8 cellular contexts compared by ENCODE assay signal in the genomic region with DNA sequence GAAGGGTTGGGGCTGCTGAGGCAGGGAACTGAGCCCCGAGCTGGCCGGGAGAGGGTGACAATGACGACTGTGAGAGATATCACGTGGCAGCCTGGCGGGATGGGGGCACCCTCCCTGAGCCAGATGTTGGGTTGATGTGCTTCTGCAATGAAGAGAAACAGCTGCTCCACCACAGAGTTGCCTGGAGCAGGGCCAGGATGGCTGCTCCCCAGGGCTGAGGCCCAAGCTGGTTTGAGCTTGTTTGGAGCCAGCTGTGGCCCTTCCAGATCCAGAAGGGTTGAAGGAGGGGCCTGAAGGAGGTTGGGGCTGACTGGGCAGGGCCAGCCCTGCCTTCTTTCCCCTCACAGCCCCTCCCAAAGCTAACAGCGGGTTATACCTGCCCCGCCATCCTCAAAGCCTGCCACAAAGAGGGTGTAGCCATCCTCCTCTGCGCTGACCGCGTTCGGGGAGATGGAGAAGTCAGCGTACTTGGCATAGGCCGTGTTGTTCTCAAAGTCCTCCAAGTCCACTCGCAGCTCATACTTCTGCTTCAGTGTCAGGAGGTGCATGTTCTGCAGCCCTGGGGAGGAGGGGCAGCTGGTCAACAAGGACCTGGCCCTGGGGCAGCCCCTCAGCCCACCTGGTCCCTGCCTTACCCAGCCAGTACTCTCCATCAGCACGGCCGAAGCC. TPM values are rescaled to one million over a fixed set of nuclear protein-coding genes. Genes with fewer than 3 reads are reported as not detected.
DNase-seq lines count a peak whose midpoint lies in the region; ATAC-seq and TF ChIP-seq lines count a peak whose summit lies in the region.

No MANE protein-coding gene starts in this region.

- TF ChIP-seq CTCF in Peyer's patch (IDR thresholded peaks at IDR 0.05) (no peak), foreskin keratinocyte (conservative IDR thresholded peaks at IDR 0.05) (no peak), progenitor cell of endocrine pancreas (IDR thresholded peaks at IDR 0.05; ENCODE audit: unreplicated experiment) (no peak)

- no peak overlapping the region for H3K4me3 Mint-ChIP-seq in progenitor cell of endocrine pancreas (ENCODE audit: low read depth)
- H3K4me3 Mint-ChIP-seq in activated naive CD4-positive, alpha-beta T cell treated with anti-CD3 and anti-CD28 coated beads, Interleukin-2, amount 10 ng/mL, durations not matched to agents 7 days and 5 days, result no peak overlapping the region

- CTCF ChIA-PET in activated naive CD4-positive, alpha-beta T cell treated with anti-CD3 and anti-CD28 coated beads, Interleukin-2, amount 10 ng/mL, durations not matched to agents 7 days and 5 days (lab: Charles Lee), result no interaction called here

- H3K36me3 Mint-ChIP-seq in progenitor cell of endocrine pancreas (ENCODE audit: insufficient read depth), result peaks cover 15% of the 10 kb centered on the region
- H3K36me3 Mint-ChIP-seq in activated naive CD4-positive, alpha-beta T cell treated with anti-CD3 and anti-CD28 coated beads, Interleukin-2, amount 10 ng/mL, durations not matched to agents 7 days and 5 days, result peaks cover 46% of the 10 kb centered on the region

- TF ChIP-seq POLR2A in Peyer's patch (IDR thresholded peaks at IDR 0.05), result no peak

- no peaks in the 10 kb centered on the region for H3K9me3 Mint-ChIP-seq in progenitor cell of endocrine pancreas (ENCODE audit: low read depth)
- no peaks in the 10 kb centered on the region for H3K9me3 Mint-ChIP-seq in activated naive CD4-positive, alpha-beta T cell treated with anti-CD3 and anti-CD28 coated beads, Interleukin-2, amount 10 ng/mL, durations not matched to agents 7 days and 5 days

- peak overlapping the region in 1 of 4 donors; percentile 14 for H3K4me3 ChIP-seq in Peyer's patch

- H3K9me3 ChIP-seq in Peyer's patch, result no peaks in the 10 kb centered on the region

- H3K27me3 ChIP-seq in Peyer's patch (no peaks in the 10 kb centered on the region), foreskin keratinocyte (no peaks in the 10 kb centered on the region)

- peaks cover 16% of the 10 kb centered on the region for H3K4me1 Mint-ChIP-seq in progenitor cell of endocrine pancreas (ENCODE audit: low read depth)
- peaks cover 12% of the 10 kb centered on the region for H3K4me1 Mint-ChIP-seq in activated naive CD4-positive, alpha-beta T cell treated with anti-CD3 and anti-CD28 coated beads, Interleukin-2, amount 10 ng/mL, durations not matched to agents 7 days and 5 days

- H3K4me1 ChIP-seq in Peyer's patch (peaks cover 0 to 68% (median 7%) of the 10 kb centered on the region in 4 donors), foreskin keratinocyte (peaks cover 5% of the 10 kb centered on the region)

- H3K36me3 ChIP-seq in Peyer's patch, result peaks cover 0 to 47% (median 0%) of the 10 kb centered on the region in 3 donors

- DNase-seq in Daoy (ENCODE audit: low read depth), result peak; percentile 46
- peak in 2 of 3 donors; percentile 31 to 77 for DNase-seq in Peyer's patch
- peak in 1 of 2 donors; percentile 58 for DNase-seq in foreskin keratinocyte
- no peak for DNase-seq in progenitor cell of endocrine pancreas (ENCODE audit: low spot score, unreplicated experiment)
- DNase-seq in activated naive CD4-positive, alpha-beta T cell treated with anti-CD3 and anti-CD28 coated beads, Interleukin-2, amount 10 ng/mL, durations not matched to agents 7 days and 5 days, result no peak
- DNase-seq in HuH-7.5 (ENCODE audit: low spot score), result no peak

- peak overlapping the region; percentile 72 to 92 (median 84) for H3K27ac ChIP-seq in Peyer's patch
- H3K27ac ChIP-seq in foreskin keratinocyte, result no peak overlapping the region

- peak overlapping the region; percentile 31 for H3K27ac Mint-ChIP-seq in progenitor cell of endocrine pancreas
- H3K27ac Mint-ChIP-seq in activated naive CD4-positive, alpha-beta T cell treated with anti-CD3 and anti-CD28 coated beads, Interleukin-2, amount 10 ng/mL, durations not matched to agents 7 days and 5 days, result no peak overlapping the region

- peak; percentile 46 for ATAC-seq in foreskin keratinocyte
- ATAC-seq in GM21529 (IDR thresholded peaks at IDR 0.05; ENCODE audit: unreplicated experiment), result no peak
- ATAC-seq in HG03378 (IDR thresholded peaks at IDR 0.05; ENCODE audit: unreplicated experiment), result no peak

- no peaks in the 10 kb centered on the region for H3K27me3 Mint-ChIP-seq in progenitor cell of endocrine pancreas
- peaks cover 26% of the 10 kb centered on the region for H3K27me3 Mint-ChIP-seq in activated naive CD4-positive, alpha-beta T cell treated with anti-CD3 and anti-CD28 coated beads, Interleukin-2, amount 10 ng/mL, durations not matched to agents 7 days and 5 days

RNA-seq across cellular contexts. Expression of a gene that starts 2.1 kb away (rescaled TPM):
- 0.24 and 0.69 TPM in 2 replicates for total RNA-seq in Daoy (2014; rRNA removed; shearing (Covaris generic))
- total RNA-seq in Peyer's patch (10 to 100 TPM; 12.6 to 70.8 (median 43.9) TPM), foreskin keratinocyte (not detected in 2 replicates), progenitor cell of endocrine pancreas (2.3 and 2.5 TPM in 2 replicates)
- polyA plus RNA-seq in foreskin keratinocyte, result not detected in 2 replicates

RNA-seq across cellular contexts. Expression of a gene that starts 6.6 kb away (rescaled TPM):
- 6.0 and 11.7 TPM in 2 replicates for total RNA-seq in Daoy (2014; rRNA removed; shearing (Covaris generic))
- 10 to 100 TPM; 35.0 to 60.7 (median 46.5) TPM for total RNA-seq in Peyer's patch
- total RNA-seq in foreskin keratinocyte, result 12.3 and 13.5 TPM in 2 replicates
- polyA plus RNA-seq in foreskin keratinocyte, result 11.8 TPM in 2 replicates
- total RNA-seq in progenitor cell of endocrine pancreas, result 39.0 and 41.8 TPM in 2 replicates

RNA-seq across cellular contexts. Expression of a gene that starts 22.3 kb away (rescaled TPM):
- total RNA-seq in Daoy (2014; rRNA removed; shearing (Covaris generic)), result 33.8 and 42.5 TPM in 2 replicates
- total RNA-seq in Peyer's patch (10 to 100 TPM in 1 of 4 donors, 1 to 10 TPM in 2, not detected in 1; 4.5 to 15.7 (median 5.6) TPM), foreskin keratinocyte (32.6 and 34.7 TPM in 2 replicates), progenitor cell of endocrine pancreas (27.3 and 29.9 TPM in 2 replicates)
- 46.6 and 52.2 TPM in 2 replicates for polyA plus RNA-seq in foreskin keratinocyte

RNA-seq across cellular contexts. Expression of a gene that starts 26.2 kb away (rescaled TPM):
- 0.11 and 0.57 TPM in 2 replicates for total RNA-seq in Daoy (2014; rRNA removed; shearing (Covaris generic))
- total RNA-seq in Peyer's patch, result 10 to 100 TPM in 1 of 4 donors, 1 to 10 TPM in 3; 1.2 to 47.0 (median 2.0) TPM
- 0.07 and 0.14 TPM in 2 replicates for total RNA-seq in foreskin keratinocyte
- 0.04 and 0.07 TPM in 2 replicates for polyA plus RNA-seq in foreskin keratinocyte
- total RNA-seq in progenitor cell of endocrine pancreas, result 1.1 and 1.3 TPM in 2 replicates

Comparison
In these comparisons a context has a peak if more than half of its experiments do, and no peak if none do; other contexts are left out.
1. DNase-seq: peak in Daoy (single experiment) and Peyer's patch (2 of 3); none in progenitor cell of endocrine pancreas (single experiment), activated naive CD4-positive, alpha-beta T cell treated with anti-CD3 and anti-CD28 coated beads, Interleukin-2, amount 10 ng/mL, durations not matched to agents 7 days and 5 days (single experiment) and HuH-7.5 (single experiment).